Comparison of ENCODE assay signal across 10 cellular contexts in genomic region chr4:152587127-152587526, GRCh38.
"Had no signal": no experiment of that assay in that cellular context is flagged by ENCODE, and none has a peak within 500 bp of the region (broad histone marks: within the 10 kb centered on the region; RNA-seq: fewer than 3 reads in every experiment).

No MANE protein-coding gene starts in this region.

- H3K27ac Mint-ChIP-seq: GM23338, H9, HFFc6, IgD-negative memory B cell had no signal

- H2AFZ ChIP-seq: GM23338 had no signal

- H3K4me3 ChIP-seq: GM23338 had no signal

- ATAC-seq: GM23338, HepG2 had no signal

- DNase-seq: H9, HCEC 1CT, HFFc6 had no signal

- H3K9ac ChIP-seq: KMS-11 had no signal

- H3K9me3 Mint-ChIP-seq: HFFc6 had no signal

- H3K27ac ChIP-seq: HL-60, KMS-11 had no signal

- H3K4me2 ChIP-seq: GM23338, KMS-11 had no signal

- H3K4me3 Mint-ChIP-seq: GM23338, H9, HFFc6, IgD-negative memory B cell had no signal

- FAIRE-seq: H1, H54 had no signal

- H3K36me3 Mint-ChIP-seq: IgD-negative memory B cell had no signal
